ENCODE assay signal across 16 cellular contexts in genomic region chr1:77018386-77019156, GRCh38.
DNase-seq lines count a peak whose midpoint lies in the region; ATAC-seq and TF ChIP-seq lines count a peak whose summit lies in the region.
"Had no signal": no experiment of that assay in that cellular context is flagged by ENCODE, and none has a peak within 500 bp of the region (broad histone marks: within the 10 kb centered on the region; RNA-seq: fewer than 3 reads in every experiment).

No MANE protein-coding gene starts in this region.

- no peaks in the 10 kb centered on the region for H3K27me3 Mint-ChIP-seq in CD4-positive, alpha-beta memory T cell
- H3K27me3 Mint-ChIP-seq: activated CD4-positive, alpha-beta T cell treated with anti-CD3 and anti-CD28 coated beads, Interleukin-2, amount 10 ng/mL, durations not matched to agents 7 days and 5 days had no signal

- peaks cover 0 to 1% (median 0%) of the 10 kb centered on the region in 4 donors for H3K4me1 Mint-ChIP-seq in CD4-positive, alpha-beta memory T cell
- H3K4me1 Mint-ChIP-seq: activated CD4-positive, alpha-beta T cell treated with anti-CD3 and anti-CD28 coated beads, Interleukin-2, amount 10 ng/mL, durations not matched to agents 7 days and 5 days had no signal

- peak; percentile 45; the same call in 1 of the 2 replicates for TF ChIP-seq CTCF in WERI-Rb-1 (IDR thresholded peaks at IDR 0.05; ENCODE audit: low read depth, low read length)
- no peak for TF ChIP-seq CTCF in lower lobe of right lung (IDR thresholded peaks at IDR 0.05)

- H3K36me3 ChIP-seq in BLaER1: no peaks in the 10 kb centered on the region
- peaks cover 35% of the 10 kb centered on the region for H3K36me3 ChIP-seq in WERI-Rb-1
- no peaks in the 10 kb centered on the region for H3K36me3 ChIP-seq in lower lobe of right lung
- no peaks in the 10 kb centered on the region for H3K36me3 ChIP-seq in CD4-positive, alpha-beta memory T cell (ENCODE audit: insufficient read depth, low read length)

- H3K9me3 ChIP-seq in BLaER1: no peaks in the 10 kb centered on the region
- H3K9me3 ChIP-seq in WERI-Rb-1 (ENCODE audit: severe bottlenecking): no peaks in the 10 kb centered on the region
- no peaks in the 10 kb centered on the region for H3K9me3 ChIP-seq in lower lobe of right lung
- no peaks in the 10 kb centered on the region for H3K9me3 ChIP-seq in CD4-positive, alpha-beta memory T cell (ENCODE audit: control insufficient read depth in 1 of 2, low read length in 2 of 2)

- CTCF ChIA-PET in CD4-positive, alpha-beta memory T cell (lab: Charles Lee; ENCODE audit: partially characterized antibody): no interaction called here

- POLR2A ChIA-PET in CD4-positive, alpha-beta memory T cell (lab: Charles Lee; ENCODE audit: partially characterized antibody): no interaction called here

- H3K27me3 ChIP-seq in BLaER1 (no peaks in the 10 kb centered on the region), WERI-Rb-1 (ENCODE audit: insufficient read depth, low read depth, severe bottlenecking) (no peaks in the 10 kb centered on the region), lower lobe of right lung (ENCODE audit: low read depth) (no peaks in the 10 kb centered on the region)
- no peaks in the 10 kb centered on the region for H3K27me3 ChIP-seq in CD4-positive, alpha-beta memory T cell (ENCODE audit: insufficient read depth, low read length)

- H3K27ac ChIP-seq in BLaER1: peak overlapping the region; percentile 3; the same call in 1 of the 2 replicates
- peak overlapping the region; percentile 34 for H3K27ac ChIP-seq in WERI-Rb-1
- no peak overlapping the region for H3K27ac ChIP-seq in lower lobe of right lung
- no peak overlapping the region for H3K27ac ChIP-seq in CD4-positive, alpha-beta memory T cell (ENCODE audit: low read depth, low read length)
- H3K27ac ChIP-seq: skin epidermis had no signal

- no peak overlapping the region for H3K4me3 Mint-ChIP-seq in CD4-positive, alpha-beta memory T cell
- H3K4me3 Mint-ChIP-seq: activated CD4-positive, alpha-beta T cell treated with anti-CD3 and anti-CD28 coated beads, Interleukin-2, amount 10 ng/mL, durations not matched to agents 7 days and 5 days; nephron had no signal

- intact Hi-C loops in lower lobe of right lung (cut with DNase I): no loop called here
- intact Hi-C loops in CD4-positive, alpha-beta memory T cell (cut with micrococcal nuclease): no loop called here

- no peak overlapping the region for H3K27ac Mint-ChIP-seq in CD4-positive, alpha-beta memory T cell
- H3K27ac Mint-ChIP-seq: activated CD4-positive, alpha-beta T cell treated with anti-CD3 and anti-CD28 coated beads, Interleukin-2, amount 10 ng/mL, durations not matched to agents 7 days and 5 days; nephron had no signal

- peak overlapping the region; percentile 70 for H3K4me2 ChIP-seq in BLaER1

- H3K9me3 Mint-ChIP-seq in CD4-positive, alpha-beta memory T cell: peaks cover 0 to 1% (median 0%) of the 10 kb centered on the region in 8 donors
- H3K9me3 Mint-ChIP-seq: activated CD4-positive, alpha-beta T cell treated with anti-CD3 and anti-CD28 coated beads, Interleukin-2, amount 10 ng/mL, durations not matched to agents 7 days and 5 days; nephron had no signal

- H4K20me1 ChIP-seq in BLaER1: no peaks in the 10 kb centered on the region

- DNase-seq in Kasumi-1 (lab: John Stamatoyannopoulos, UW) (peak; percentile 42 to 69), WERI-Rb-1 (peak; percentile 53), lower lobe of right lung (no peak), NCI-H1436 (lab: John Stamatoyannopoulos, UW) (no peak)
- no peak for DNase-seq in CD4-positive, alpha-beta memory T cell
- DNase-seq: activated CD4-positive, alpha-beta T cell treated with anti-CD3 and anti-CD28 coated beads, Interleukin-2, amount 10 ng/mL, durations not matched to agents 7 days and 5 days; activated CD8-positive, alpha-beta memory T cell treated with anti-CD3 and anti-CD28 coated beads, Interleukin-2, amount 50 U/mL, for 48 hours; activated gamma-delta T cell treated with Interleukin-2 at 50 U/mL for 16 hours; HCEC 1CT; left colon; midbrain; NCI-H345 had no signal

- H3K36me3 Mint-ChIP-seq in CD4-positive, alpha-beta memory T cell: no peaks in the 10 kb centered on the region

- H3K4me1 ChIP-seq in BLaER1 (peaks cover 23% of the 10 kb centered on the region), lower lobe of right lung (no peaks in the 10 kb centered on the region)
- no peaks in the 10 kb centered on the region for H3K4me1 ChIP-seq in CD4-positive, alpha-beta memory T cell (ENCODE audit: insufficient read depth, low read length)

- no peak overlapping the region for H3K9ac ChIP-seq in BLaER1

- ATAC-seq in lower lobe of right lung: peak; percentile 59 to 62
- no peak for ATAC-seq in HG02970 (IDR thresholded peaks at IDR 0.05; ENCODE audit: low FRiP score, unreplicated experiment)
- ATAC-seq: left colon had no signal

- H3K4me3 ChIP-seq in BLaER1: no peak overlapping the region
- H3K4me3 ChIP-seq in WERI-Rb-1 (ENCODE audit: low read depth, low read length): no peak overlapping the region
- no peak overlapping the region for H3K4me3 ChIP-seq in lower lobe of right lung
- no peak overlapping the region for H3K4me3 ChIP-seq in CD4-positive, alpha-beta memory T cell (ENCODE audit: low read length in 2 of 2)
- H3K4me3 ChIP-seq: skin epidermis had no signal

Comparison
In these comparisons a context has a peak if more than half of its experiments do, and no peak if none do; other contexts are left out.
1. H3K27ac ChIP-seq: peak in BLaER1 (single experiment) and WERI-Rb-1 (single experiment); none in lower lobe of right lung (single experiment) and CD4-positive, alpha-beta memory T cell (single experiment).
2. DNase-seq: peak in Kasumi-1 (2 of 2) and WERI-Rb-1 (single experiment); none in lower lobe of right lung (single experiment), CD4-positive, alpha-beta memory T cell (0 of 5) and NCI-H1436 (single experiment).